ENCODE assay signal across 8 cellular contexts in genomic region chr2:231926761-231927565, GRCh38. TPM values are rescaled to one million over a fixed set of nuclear protein-coding genes. Genes with fewer than 3 reads are reported as not detected.
DNase-seq lines count a peak whose midpoint lies in the region; ATAC-seq, FAIRE-seq and TF ChIP-seq lines count a peak whose summit lies in the region.

No MANE protein-coding gene starts in this region.

- peaks cover 11% of the 10 kb centered on the region for H3K4me1 Mint-ChIP-seq in activated T-cell treated with anti-CD3 and anti-CD28 coated beads, Interleukin-2, amount 50 U/mL, for 24 hours (ENCODE audit: low read depth)
- H3K4me1 Mint-ChIP-seq in naive thymus-derived CD4-positive, alpha-beta T cell: peaks cover 0 to 20% (median 6%) of the 10 kb centered on the region in 7 donors
- peaks cover 12% of the 10 kb centered on the region for H3K4me1 Mint-ChIP-seq in CD14-positive monocyte

- CTCF ChIA-PET in Panc1 (lab: Charles Lee): no interaction called here
- CTCF ChIA-PET in endothelial cell of umbilical vein (lab: Charles Lee): interaction anchor here (0.6 to 5.1 kb wide), 11 partner anchors 8 to 399 kb away, joined by 3 to 149 read pairs (median 19); no protein-coding TSS in a partner anchor
- CTCF ChIA-PET in naive thymus-derived CD4-positive, alpha-beta T cell (lab: Charles Lee): interaction anchor here (1.1 to 1.6 kb wide), 2 partner anchors 214 to 401 kb away, joined by 3 to 5 read pairs; no protein-coding TSS in a partner anchor

- H3K4me3 ChIP-seq in Panc1 (ENCODE audit: low read depth in 2 of 2, low read length in 2 of 2) (peak overlapping the region; percentile 45 to 52), endothelial cell of umbilical vein (replicated peaks in 1 of 3; ENCODE audit: insufficient read depth in 1 of 3, low read depth in 1 of 3, low read length in 3 of 3) (peak overlapping the region in 2 of 3 experiments; percentile 15 to 30), vagina (peak overlapping the region; percentile 30 to 55)
- peak overlapping the region; percentile 30 for H3K4me3 ChIP-seq in naive thymus-derived CD4-positive, alpha-beta T cell (ENCODE audit: low read length)

- no peaks in the 10 kb centered on the region for H3K36me3 Mint-ChIP-seq in activated T-cell treated with anti-CD3 and anti-CD28 coated beads, Interleukin-2, amount 50 U/mL, for 24 hours (ENCODE audit: low read depth)
- no peaks in the 10 kb centered on the region for H3K36me3 Mint-ChIP-seq in naive thymus-derived CD4-positive, alpha-beta T cell
- H3K36me3 Mint-ChIP-seq in CD14-positive monocyte: peaks cover 0 to 4% of the 10 kb centered on the region in 2 donors

- intact Hi-C loops in Panc1 (cut with micrococcal nuclease; ENCODE audit: unreplicated experiment) (loop anchor here (5.0 kb wide), 1 partner anchor 215 kb away; no protein-coding TSS in a partner anchor), endothelial cell of umbilical vein (cut with micrococcal nuclease) (loop anchor here (1.0 kb wide), 1 partner anchor 34 kb away; the partner anchor contains the start of gene DIS3L2), vagina (cut with DNase I) (loop anchor here (5.0 kb wide), 1 partner anchor 215 kb away; no protein-coding TSS in a partner anchor), CD14-positive monocyte (cut with micrococcal nuclease) (loop anchor here (10.0 kb wide), 2 partner anchors 208 to 218 kb away; no protein-coding TSS in a partner anchor)
- intact Hi-C loops in naive thymus-derived CD4-positive, alpha-beta T cell (cut with micrococcal nuclease): loop anchor here in 1 of 2 donors (1.0 to 10.0 kb wide), 3 partner anchors 303 to 598 kb away; partner anchors contain the start of genes CHRND and PRSS56

- H3K4me3 Mint-ChIP-seq in activated T-cell treated with anti-CD3 and anti-CD28 coated beads, Interleukin-2, amount 50 U/mL, for 24 hours: peak overlapping the region; percentile 73
- H3K4me3 Mint-ChIP-seq in naive thymus-derived CD4-positive, alpha-beta T cell: peak overlapping the region; percentile 62 to 80 (median 75)
- peak overlapping the region in 1 of 2 donors; percentile 86 for H3K4me3 Mint-ChIP-seq in CD14-positive monocyte

- TF ChIP-seq POLR2A in endothelial cell of umbilical vein (IDR thresholded peaks at IDR 0.05; ENCODE audit: low read depth, low read length) (no peak), vagina (IDR thresholded peaks at IDR 0.05) (no peak)

- H3K9me3 Mint-ChIP-seq in activated T-cell treated with anti-CD3 and anti-CD28 coated beads, Interleukin-2, amount 50 U/mL, for 24 hours: no peaks in the 10 kb centered on the region
- H3K9me3 Mint-ChIP-seq in naive thymus-derived CD4-positive, alpha-beta T cell: no peaks in the 10 kb centered on the region
- H3K9me3 Mint-ChIP-seq in CD14-positive monocyte: peaks cover 0 to 12% (median 2%) of the 10 kb centered on the region in 7 donors

- FAIRE-seq in endothelial cell of umbilical vein (lab: Jason Lieb, UNC): no peak

- H3K27ac ChIP-seq in Panc1 (ENCODE audit: low read length): no peak overlapping the region
- no peak overlapping the region for H3K27ac ChIP-seq in endothelial cell of umbilical vein (ENCODE audit: insufficient read depth, low read depth, low read length)
- no peak overlapping the region for H3K27ac ChIP-seq in naive thymus-derived CD4-positive, alpha-beta T cell (ENCODE audit: low read depth, low read length)
- no peak overlapping the region for H3K27ac ChIP-seq in vagina

- H3K9ac ChIP-seq in endothelial cell of umbilical vein (replicated peaks; ENCODE audit: extremely low read depth, insufficient read depth, low read length): no peak overlapping the region

- H3K36me3 ChIP-seq in Panc1 (ENCODE audit: control insufficient read depth, insufficient read depth, low read length) (no peaks in the 10 kb centered on the region), endothelial cell of umbilical vein (ENCODE audit: control insufficient read depth in 2 of 2, extremely low read depth in 1 of 2, insufficient read depth in 2 of 2, low read length in 2 of 2) (no peaks in the 10 kb centered on the region), vagina (no peaks in the 10 kb centered on the region)
- H3K36me3 ChIP-seq in naive thymus-derived CD4-positive, alpha-beta T cell (ENCODE audit: control insufficient read depth in 2 of 3, insufficient read depth in 3 of 3, low read length in 3 of 3): no peaks in the 10 kb centered on the region

- no TSS peak for BruUV-seq in Panc1 (replicated peaks; lab: Mats Ljungman, UMichigan)
- no TSS peak for BruUV-seq in endothelial cell of umbilical vein (replicated peaks; lab: Mats Ljungman, UMichigan)

- H2AFZ ChIP-seq in endothelial cell of umbilical vein (ENCODE audit: low read depth, low read length): peak overlapping the region; percentile 49

- dilution Hi-C loops in endothelial cell of umbilical vein (cut with MboI; ENCODE audit: extremely low pct_ligation_motif_present, low sequenced_read_pairs): no loop called here

- TF ChIP-seq CTCF in Panc1 (IDR thresholded peaks at IDR 0.05) (no peak), endothelial cell of umbilical vein (IDR thresholded peaks at IDR 0.05; ENCODE audit: extremely low read depth in 1 of 2, insufficient read depth in 1 of 2, low read depth in 1 of 2, low read length in 2 of 2) (no peak), vagina (IDR thresholded peaks at IDR 0.05) (no peak), CD14-positive monocyte (IDR thresholded peaks at IDR 0.05) (no peak)

- no peaks in the 10 kb centered on the region for H3K79me2 ChIP-seq in endothelial cell of umbilical vein (ENCODE audit: control insufficient read depth, insufficient read depth, low read length)

- peaks cover 65% of the 10 kb centered on the region for H3K27me3 Mint-ChIP-seq in activated T-cell treated with anti-CD3 and anti-CD28 coated beads, Interleukin-2, amount 50 U/mL, for 24 hours
- peaks cover 39 to 59% (median 40%) of the 10 kb centered on the region in 5 donors for H3K27me3 Mint-ChIP-seq in naive thymus-derived CD4-positive, alpha-beta T cell
- H3K27me3 Mint-ChIP-seq in CD14-positive monocyte (ENCODE audit: low read depth in 3 of 3): peaks cover 52 to 77% (median 60%) of the 10 kb centered on the region in 3 donors

- POLR2A ChIA-PET in Panc1 (lab: Charles Lee): no interaction called here
- POLR2A ChIA-PET in endothelial cell of umbilical vein (lab: Charles Lee): no interaction called here
- POLR2A ChIA-PET in naive thymus-derived CD4-positive, alpha-beta T cell (lab: Charles Lee): interaction anchor here (0.5 kb wide), 1 partner anchor 539 kb away, joined by 3 read pairs; no protein-coding TSS in a partner anchor

- H3K4me2 ChIP-seq in endothelial cell of umbilical vein (ENCODE audit: insufficient read depth, low read length): peak overlapping the region; percentile 52

- no peaks in the 10 kb centered on the region; the same call in 1 of the 2 replicates for H3K27me3 ChIP-seq in Panc1 (ENCODE audit: control insufficient read depth, insufficient read depth, low read length)
- H3K27me3 ChIP-seq in endothelial cell of umbilical vein (ENCODE audit: control insufficient read depth in 2 of 2, insufficient read depth in 2 of 2, low read length in 2 of 2): peaks cover 44 to 57% of the 10 kb centered on the region in 2 experiments
- peaks cover 0 to 9% of the 10 kb centered on the region in 2 donors for H3K27me3 ChIP-seq in naive thymus-derived CD4-positive, alpha-beta T cell (ENCODE audit: control insufficient read depth in 2 of 2, insufficient read depth in 2 of 2, low read length in 2 of 2)
- H3K27me3 ChIP-seq in vagina: no peaks in the 10 kb centered on the region

- DNase-seq in activated T-cell treated with anti-CD3 and anti-CD28 coated beads, Interleukin-2, amount 50 U/mL, for 24 hours: no peak
- DNase-seq in activated T-cell treated with anti-CD3 and anti-CD28 coated beads for 4 hours (no peak), Panc1 (ENCODE audit: low read depth, low spot score) (no peak), endothelial cell of umbilical vein (ENCODE audit: low read depth, low spot score) (no peak), vagina (ENCODE audit: extremely low spot score in 2 of 2) (no peak), CD14-positive monocyte (ENCODE audit: low spot score) (no peak)
- DNase-seq in naive thymus-derived CD4-positive, alpha-beta T cell: peak in 1 of 9 donors; percentile 30

- H4K20me1 ChIP-seq in endothelial cell of umbilical vein (replicated peaks; ENCODE audit: control insufficient read depth, extremely low read depth, insufficient read depth, low read length): no peaks in the 10 kb centered on the region

- ATAC-seq in Panc1: peak; percentile 9
- ATAC-seq in naive thymus-derived CD4-positive, alpha-beta T cell: no peak
- ATAC-seq in HG03521 (IDR thresholded peaks at IDR 0.05; ENCODE audit: unreplicated experiment): no peak

- H3K9me3 ChIP-seq in Panc1 (ENCODE audit: control insufficient read depth, insufficient read depth, low read depth, low read length) (no peaks in the 10 kb centered on the region), endothelial cell of umbilical vein (replicated peaks; ENCODE audit: control insufficient read depth, insufficient read depth, low read length) (no peaks in the 10 kb centered on the region), vagina (no peaks in the 10 kb centered on the region)
- no peaks in the 10 kb centered on the region for H3K9me3 ChIP-seq in naive thymus-derived CD4-positive, alpha-beta T cell (ENCODE audit: control insufficient read depth in 2 of 3, low read length in 3 of 3)

- no peak overlapping the region for H3K27ac Mint-ChIP-seq in activated T-cell treated with anti-CD3 and anti-CD28 coated beads, Interleukin-2, amount 50 U/mL, for 24 hours
- H3K27ac Mint-ChIP-seq in naive thymus-derived CD4-positive, alpha-beta T cell: peak overlapping the region in 1 of 9 donors; percentile 11
- peak overlapping the region in 1 of 7 donors; percentile 33 for H3K27ac Mint-ChIP-seq in CD14-positive monocyte

- in situ Hi-C loops in Panc1 (cut with HindIII; ENCODE audit: low pct_unique_long_range_greater_than_20kb, low sequenced_read_pairs): no loop called here

- peaks cover 4% of the 10 kb centered on the region; the same call in 1 of the 2 replicates for H3K4me1 ChIP-seq in Panc1 (ENCODE audit: control insufficient read depth, insufficient read depth, low read length)
- peaks cover 15% of the 10 kb centered on the region for H3K4me1 ChIP-seq in endothelial cell of umbilical vein (ENCODE audit: control insufficient read depth, extremely low read depth, insufficient read depth, low read length)
- peaks cover 4 to 16% of the 10 kb centered on the region in 2 donors for H3K4me1 ChIP-seq in naive thymus-derived CD4-positive, alpha-beta T cell (ENCODE audit: control insufficient read depth in 2 of 2, insufficient read depth in 2 of 2, low read length in 2 of 2)
- peaks cover 20% of the 10 kb centered on the region for H3K4me1 ChIP-seq in vagina

- no peaks in the 10 kb centered on the region for H3K9me1 ChIP-seq in endothelial cell of umbilical vein (replicated peaks; ENCODE audit: control insufficient read depth, extremely low read depth, insufficient read depth, low read length)

RNA-seq across cellular contexts. Expression of gene NPPC, which starts 0.8 kb away (rescaled TPM):
- 1.1 TPM for total RNA-seq in Panc1 (2021; ENCODE audit: unreplicated experiment)
- polyA plus RNA-seq in Panc1 (2012; ENCODE audit: insufficient read length): 1.3 TPM
- not detected in 2 replicates for total RNA-seq in endothelial cell of umbilical vein
- not detected in 2 replicates for polyA plus RNA-seq in endothelial cell of umbilical vein
- not detected in 2 replicates for polyA plus RNA-seq in endothelial cell of umbilical vein (2011; cell fraction: cytosol; rRNA removed)
- polyA plus RNA-seq in endothelial cell of umbilical vein (2011; cell fraction: nucleus; rRNA removed): not detected in 2 replicates
- polyA plus RNA-seq in endothelial cell of umbilical vein (2012): not detected in 2 replicates
- not detected in 2 replicates for polyA minus RNA-seq in endothelial cell of umbilical vein
- polyA minus RNA-seq in endothelial cell of umbilical vein (2011; cell fraction: cytosol; rRNA and poly(A)+ RNA removed): not detected
- polyA minus RNA-seq in endothelial cell of umbilical vein (2011; cell fraction: nucleus; rRNA and poly(A)+ RNA removed): not detected in 2 replicates
- total RNA-seq in naive thymus-derived CD4-positive, alpha-beta T cell: under 1 TPM in 1 of 5 experiments, not detected in 4; 0.58 TPM
- not detected for polyA plus RNA-seq in naive thymus-derived CD4-positive, alpha-beta T cell
- total RNA-seq in vagina: 16.0 TPM
- not detected for polyA plus RNA-seq in CD14-positive monocyte

RNA-seq across cellular contexts. Expression of gene DIS3L2, which starts 34.5 kb away (rescaled TPM):
- total RNA-seq in Panc1 (2021; ENCODE audit: unreplicated experiment): 28.1 TPM
- polyA plus RNA-seq in Panc1 (2012; ENCODE audit: insufficient read length): 20.6 TPM
- total RNA-seq in endothelial cell of umbilical vein: 31.2 and 31.5 TPM in 2 replicates
- polyA plus RNA-seq in endothelial cell of umbilical vein: 14.6 and 16.0 TPM in 2 replicates
- 11.7 and 12.2 TPM in 2 replicates for polyA plus RNA-seq in endothelial cell of umbilical vein (2011; cell fraction: cytosol; rRNA removed)
- polyA plus RNA-seq in endothelial cell of umbilical vein (2011; cell fraction: nucleus; rRNA removed): 46.4 and 50.7 TPM in 2 replicates
- polyA plus RNA-seq in endothelial cell of umbilical vein (2012): 16.4 and 18.6 TPM in 2 replicates
- polyA minus RNA-seq in endothelial cell of umbilical vein: 16.6 and 18.9 TPM in 2 replicates
- 5.9 TPM for polyA minus RNA-seq in endothelial cell of umbilical vein (2011; cell fraction: cytosol; rRNA and poly(A)+ RNA removed)
- 37.5 and 44.7 TPM in 2 replicates for polyA minus RNA-seq in endothelial cell of umbilical vein (2011; cell fraction: nucleus; rRNA and poly(A)+ RNA removed)
- total RNA-seq in naive thymus-derived CD4-positive, alpha-beta T cell: 10 to 100 TPM; 47.1 to 78.4 (median 66.4) TPM
- polyA plus RNA-seq in naive thymus-derived CD4-positive, alpha-beta T cell: 10 to 100 TPM; 17.9 to 20.5 TPM
- total RNA-seq in vagina: 32.2 TPM
- polyA plus RNA-seq in CD14-positive monocyte: 1 to 10 TPM; 6.0 to 6.4 TPM
